In the genomic region with DNA sequence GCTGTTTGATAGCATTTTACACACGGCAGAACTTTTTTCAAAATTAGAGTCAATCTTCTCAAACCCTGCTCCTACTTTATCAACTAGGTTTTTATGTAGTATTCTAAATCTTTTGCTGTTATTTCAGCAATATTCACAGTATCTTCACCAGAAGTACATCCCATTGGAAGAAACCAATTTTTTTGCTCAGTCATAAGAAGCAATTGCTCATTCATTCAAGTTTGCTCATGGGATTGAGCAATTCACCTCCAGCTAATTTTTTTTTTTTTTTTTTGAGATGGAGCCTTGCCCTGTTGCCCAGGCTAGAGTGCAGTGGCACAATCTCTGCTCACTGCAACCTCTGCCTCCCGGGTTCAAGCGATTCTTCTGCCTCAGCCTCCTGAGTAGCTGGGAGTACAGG, we compare ENCODE assay signal across 7 cellular contexts. TPM values are rescaled to one million over a fixed set of nuclear protein-coding genes. Genes with fewer than 3 reads are reported as not detected.
DNase-seq lines count a peak whose midpoint lies in the region; TF ChIP-seq lines count a peak whose summit lies in the region.
"Not testable (repeated sequence)": the region's sequence is repeated elsewhere in the genome, so short reads cannot be mapped to it uniquely, and the experiment has no call there.

No MANE protein-coding gene starts in this region.

- H3K4me3 Mint-ChIP-seq in HFFc6: 0 out of 2 replicates have a peak overlapping the region, but pooled peaks have one; percentile 24

- H3K79me2 ChIP-seq in osteoblast (ENCODE audit: insufficient read depth, low read length): not testable (repeated sequence)

- peaks cover 23% of the 10 kb centered on the region for H3K4me1 ChIP-seq in adipocyte (ENCODE audit: control insufficient read depth, insufficient read depth, low read length)
- H3K4me1 ChIP-seq in osteoblast (ENCODE audit: insufficient read depth, low read length): not testable (repeated sequence)

- H4K20me1 ChIP-seq in osteoblast (ENCODE audit: insufficient read depth, low read length): not testable (repeated sequence)

- TF ChIP-seq POLR2A in NB4 (IDR thresholded peaks at IDR 0.05; ENCODE audit: extremely low read depth, insufficient read length): not testable (repeated sequence)

- H3K4me3 ChIP-seq in NB4 (ENCODE audit: low read depth, low read length); adipocyte (ENCODE audit: low read length); epithelial cell of esophagus (ENCODE audit: low read length); fibroblast of villous mesenchyme (ENCODE audit: low read depth, low read length); osteoblast (ENCODE audit: insufficient read depth, low read length): not testable (repeated sequence)

- not testable (repeated sequence) for H3K36me3 Mint-ChIP-seq in HFFc6 (ENCODE audit: low read depth)

- DNase-seq in AML-193 (lab: John Stamatoyannopoulos, UW) (peak; percentile 17 to 25), HFFc6 (peak; percentile 45), NB4 (ENCODE audit: low read depth) (peak; percentile 33), adipocyte (ENCODE audit: low read depth) (peak; percentile 62), epithelial cell of esophagus (ENCODE audit: low read depth) (peak; percentile 78), fibroblast of villous mesenchyme (ENCODE audit: low read depth) (peak; percentile 35)
- not testable (repeated sequence) for DNase-seq in osteoblast (ENCODE audit: insufficient read length, low spot score, missing footprints)

- H3K27me3 Mint-ChIP-seq in HFFc6 (ENCODE audit: insufficient read depth): not testable (repeated sequence)

- not testable (repeated sequence) for H3K36me3 ChIP-seq in adipocyte (ENCODE audit: control insufficient read depth, insufficient read depth, low read length, severe bottlenecking); osteoblast (ENCODE audit: insufficient read depth, low read length)

- not testable (repeated sequence) for H2AFZ ChIP-seq in osteoblast (ENCODE audit: low read length)

- not testable (repeated sequence) for H3K9me3 Mint-ChIP-seq in HFFc6

- not testable (repeated sequence) for H3K27me3 ChIP-seq in adipocyte (replicated peaks; ENCODE audit: control insufficient read depth, insufficient read depth, low read length); osteoblast (ENCODE audit: insufficient read depth, low read length)

- TF ChIP-seq CTCF in HFFc6 (IDR thresholded peaks at IDR 0.05); NB4 (IDR thresholded peaks at IDR 0.05; ENCODE audit: low read depth, low read length); epithelial cell of esophagus (IDR thresholded peaks at IDR 0.05; ENCODE audit: insufficient read depth, low read depth, low read length, missing control alignments); fibroblast of villous mesenchyme (IDR thresholded peaks at IDR 0.05; ENCODE audit: insufficient read depth, low read depth, low read length); osteoblast (IDR thresholded peaks at IDR 0.05; ENCODE audit: extremely low read depth, low read depth, low read length): not testable (repeated sequence)

- H3K9me3 ChIP-seq in adipocyte (ENCODE audit: control insufficient read depth, low read length); osteoblast (ENCODE audit: low read depth, low read length): not testable (repeated sequence)

- H3K27ac Mint-ChIP-seq in HFFc6: peak overlapping the region; percentile 89

- not testable (repeated sequence) for H3K9ac ChIP-seq in adipocyte (ENCODE audit: low read length)

- peaks cover 53% of the 10 kb centered on the region for H3K4me1 Mint-ChIP-seq in HFFc6 (ENCODE audit: low read depth)

- H3K4me2 ChIP-seq in osteoblast (ENCODE audit: insufficient read depth, low read length): not testable (repeated sequence)

- H3K27ac ChIP-seq in osteoblast (ENCODE audit: low read depth, low read length): peak overlapping the region; percentile 2

RNA-seq across cellular contexts. Expression of a gene that starts 10.7 kb away (rescaled TPM):
- total RNA-seq in HFFc6 (2021; fragmentation: NEBNext Ultra II Directional; extraction: Animal tissue kit (Norgen Biotek cat#: 25700)): 10 to 100 TPM; 29.8 to 37.6 (median 33.7) TPM
- total RNA-seq in fibroblast of villous mesenchyme (47.4 and 53.1 TPM in 2 replicates), osteoblast (36.8 and 44.9 TPM in 2 replicates)

RNA-seq across cellular contexts. Expression of a gene that starts 28.4 kb away (rescaled TPM):
- total RNA-seq in HFFc6 (2021; fragmentation: NEBNext Ultra II Directional; extraction: Animal tissue kit (Norgen Biotek cat#: 25700)): 10 to 100 TPM; 40.5 to 47.4 (median 41.8) TPM
- total RNA-seq in fibroblast of villous mesenchyme (33.5 and 34.5 TPM in 2 replicates), osteoblast (52.2 and 53.6 TPM in 2 replicates)
